In genomic region chr3:47419083-47420043, GRCh38 we compare ENCODE assay signal across 2 cellular contexts.
TF ChIP-seq lines count a peak whose summit lies in the region.

No MANE protein-coding gene starts in this region.

TF ChIP-seq in IMR-90, 13 proteins besides CTCF, POLR2A, EP300 and RAD21:
- TF ChIP-seq MAFK (IDR thresholded peaks at IDR 0.05; ENCODE audit: low read depth, low read length) (no peak), USF2 (IDR thresholded peaks at IDR 0.05; ENCODE audit: low read depth, low read length) (no peak)
TF ChIP-seq in IMR-90: peak in this region for 0.

TF ChIP-seq in endothelial cell of umbilical vein, 7 proteins besides CTCF, POLR2A, EP300 and RAD21:
- TF ChIP-seq GATA2 (IDR thresholded peaks at IDR 0.05; ENCODE audit: insufficient read depth, insufficient read length, low read depth, low read length) (no peak), POLR2AphosphoS5 (IDR thresholded peaks at IDR 0.05; ENCODE audit: insufficient read depth, low read depth, low read length) (no peak), FOS (IDR thresholded peaks at IDR 0.05; ENCODE audit: borderline replicate concordance, insufficient read depth, low read length) (no peak), EZH2 (IDR thresholded peaks at IDR 0.05; ENCODE audit: borderline replicate concordance, low read depth, low read length, severe bottlenecking) (no peak), MAX (IDR thresholded peaks at IDR 0.05; ENCODE audit: insufficient read depth, insufficient read length) (no peak), JUN (IDR thresholded peaks at IDR 0.05; ENCODE audit: borderline replicate concordance, insufficient read depth, insufficient read length, low read depth) (no peak), MYC (IDR thresholded peaks at IDR 0.05; ENCODE audit: low read depth, low read length) (no peak)
